23 cellular contexts compared by ENCODE assay signal in the genomic region with DNA sequence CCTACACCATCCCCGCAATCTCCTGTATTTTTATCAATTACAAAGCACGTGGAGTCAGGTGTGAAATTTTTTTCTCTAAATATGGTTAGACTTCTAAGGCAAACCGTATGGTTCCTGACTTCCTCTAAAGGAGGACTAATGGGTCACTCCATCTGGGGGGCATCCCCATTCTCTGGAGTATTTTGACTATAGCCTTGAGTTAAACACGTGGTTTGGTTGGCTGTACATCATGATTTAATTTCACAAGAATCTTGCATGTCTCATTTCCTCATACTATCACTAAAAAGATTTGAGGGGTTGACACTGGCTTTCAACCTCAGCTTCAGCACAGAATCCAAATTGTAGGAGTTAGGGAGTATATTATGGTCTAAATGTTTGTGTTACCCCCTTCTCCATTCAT.
DNase-seq lines count a peak whose midpoint lies in the region; ATAC-seq and TF ChIP-seq lines count a peak whose summit lies in the region.
"Had no signal": no experiment of that assay in that cellular context is flagged by ENCODE, and none has a peak within 500 bp of the region (broad histone marks: within the 10 kb centered on the region; RNA-seq: fewer than 3 reads in every experiment).

No MANE protein-coding gene starts in this region.

- DNase-seq in ELR (ENCODE audit: low read depth): peak; percentile 37
- peak; percentile 49 for DNase-seq in NCI-H226
- no peak for DNase-seq in UCSD-AML1 (lab: John Stamatoyannopoulos, UW; ENCODE audit: unreplicated experiment)
- no peak for DNase-seq in iPS-NIHi11 (ENCODE audit: low spot score)
- DNase-seq: activated B cell treated with CpG ODN at 0.5 μM for 24 hours; activated naive CD4-positive, alpha-beta T cell treated with anti-CD3 and anti-CD28 coated beads, Interleukin-2, amount 10 ng/mL, durations not matched to agents 7 days and 5 days; amygdala; Caco-2; HFFc6; Kasumi-1; NCI-H1105; NCI-H187 treated with DMSO at 0.1 percent for 48 hours; NCI-H524 treated with DMSO at 0.1 percent for 48 hours; NK-92 treated with Interleukin-12 subunit alpha and Interleukin-12 subunit beta, amount 100 ng/mL, for 24 hours; right cardiac atrium; stimulated activated CD4-positive, alpha-beta T cell treated with anti-CD3 and anti-CD28 coated beads, Interleukin-2, amount 100 ng/mL, for 48 hours had no signal

- ATAC-seq in GM21723 (IDR thresholded peaks at IDR 0.05; ENCODE audit: unreplicated experiment) (no peak), GM18505 (IDR thresholded peaks at IDR 0.05; ENCODE audit: unreplicated experiment) (no peak)
- ATAC-seq: right cardiac atrium had no signal

- no peaks in the 10 kb centered on the region for H3K27me3 ChIP-seq in layer of hippocampus (ENCODE audit: control insufficient read depth, insufficient read depth, low read length)
- H3K27me3 ChIP-seq: BLaER1 treated with 17β-estradiol and CSF1 and Interleukin-3, amounts not matched to agents 10 nM and 100 nM; cardiac muscle cell; SJSA1 had no signal

- TF ChIP-seq POLR2A in GM18505 (IDR thresholded peaks at IDR 0.05; ENCODE audit: borderline replicate concordance, extremely low read depth, insufficient read depth, insufficient read length): no peak

- H3K27ac ChIP-seq in cingulate gyrus (ENCODE audit: low read depth, low read length): peak overlapping the region; percentile 89
- peak overlapping the region; percentile 82 for H3K27ac ChIP-seq in layer of hippocampus (ENCODE audit: low read depth, low read length)
- H3K27ac ChIP-seq: BLaER1 treated with 17β-estradiol and CSF1 and Interleukin-3, amounts not matched to agents 10 nM and 100 nM; cardiac muscle cell; SJSA1 had no signal

Comparison
In these comparisons a context has a peak if more than half of its experiments do, and no peak if none do; other contexts are left out.
1. DNase-seq: peak in ELR (single experiment) and NCI-H226 (single experiment); none in UCSD-AML1 (single experiment) and iPS-NIHi11 (single experiment).